ENCODE assay signal across 27 cellular contexts in the genomic region with DNA sequence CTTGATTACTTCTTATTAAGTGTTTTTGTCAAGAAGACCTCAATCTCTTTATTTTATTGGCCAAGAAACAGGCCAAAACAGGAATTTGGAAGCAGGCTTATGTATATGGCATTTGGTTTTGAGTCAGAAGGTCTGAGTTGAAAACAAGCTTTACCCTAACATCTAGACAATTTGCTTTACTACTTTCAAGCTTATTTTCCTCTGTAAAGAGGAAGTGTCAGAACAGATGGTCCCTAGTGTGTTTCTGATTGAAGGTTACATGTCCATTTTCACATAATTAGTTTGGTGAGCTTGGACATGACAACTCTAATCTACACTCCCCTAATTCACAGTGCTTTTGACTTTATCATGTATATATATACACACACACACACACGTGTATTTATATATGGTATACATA.
"Had no signal": no experiment of that assay in that cellular context is flagged by ENCODE, and none has a peak within 500 bp of the region (broad histone marks: within the 10 kb centered on the region; RNA-seq: fewer than 3 reads in every experiment).

No MANE protein-coding gene starts in this region.

- DNase-seq: activated CD4-positive, alpha-beta T cell treated with anti-CD3 and anti-CD28 coated beads, Interleukin-2, amount 10 ng/mL, durations not matched to agents 24 days and 14 days; activated CD8-positive, alpha-beta T cell treated with anti-CD3 and anti-CD28 coated beads for 36 hours; adrenal gland; brain microvascular endothelial cell; caudate nucleus; dermis blood vessel endothelial cell; effector CD8-positive, alpha-beta T cell; foreskin keratinocyte; glutamatergic neuron; immature natural killer cell; left lung; retina; sigmoid colon; stimulated activated CD4-positive, alpha-beta T cell treated with anti-CD3 and anti-CD28 coated beads, Interleukin-2, amount 100 ng/mL, for 48 hours; stimulated activated CD8-positive, alpha-beta memory T cell treated with anti-CD3 and anti-CD28 coated beads, Interleukin-4, amount 100 ng/mL, for 48 hours; stimulated activated naive CD4-positive, alpha-beta T cell treated with Interleukin-2 at 50 U/mL for 16 hours had no signal

- H3K9me3 ChIP-seq: adrenal gland, thoracic aorta, vagina had no signal

- H3K36me3 ChIP-seq: adrenal gland, ascending aorta, brain microvascular endothelial cell, left lung, sigmoid colon, thoracic aorta, vagina had no signal

- H3K27ac Mint-ChIP-seq: activated CD4-positive, alpha-beta T cell treated with anti-CD3 and anti-CD28 coated beads, Interleukin-2, amount 10 ng/mL, durations not matched to agents 24 days and 14 days; activated CD8-positive, alpha-beta T cell treated with anti-CD3 and anti-CD28 coated beads for 36 hours; activated naive CD4-positive, alpha-beta T cell treated with anti-CD3 and anti-CD28 coated beads, Interleukin-2, amount 50 U/mL, for 72 hours; immature natural killer cell; mesothelial cell of epicardium; natural killer cell treated with Interleukin-12 subunit alpha and Interleukin-12 subunit beta and Interleukin-15 and Interleukin-18, amount 100 ng/mL, for 72 hours; progenitor cell of endocrine pancreas; type B pancreatic cell had no signal

- H3K4me1 ChIP-seq: adrenal gland, ascending aorta, foreskin keratinocyte, left lung, sigmoid colon, vagina had no signal

- H3K27me3 Mint-ChIP-seq: activated CD4-positive, alpha-beta T cell treated with anti-CD3 and anti-CD28 coated beads, Interleukin-2, amount 10 ng/mL, durations not matched to agents 24 days and 14 days; activated CD8-positive, alpha-beta T cell treated with anti-CD3 and anti-CD28 coated beads for 36 hours; type B pancreatic cell had no signal

- H3K27me3 ChIP-seq: adrenal gland, ascending aorta, brain microvascular endothelial cell, foreskin keratinocyte, hepatocyte, left lung, sigmoid colon, vagina had no signal

- ATAC-seq: activated CD8-positive, alpha-beta T cell treated with anti-CD3 and anti-CD28 coated beads for 36 hours; foreskin keratinocyte; left lung; natural killer cell treated with Interleukin-12 subunit alpha and Interleukin-12 subunit beta and Interleukin-15 and Interleukin-18, amount 100 ng/mL, for 72 hours had no signal

- H3K27ac ChIP-seq: adrenal gland, ascending aorta, brain microvascular endothelial cell, foreskin keratinocyte, hepatocyte, left lung, sigmoid colon, thoracic aorta, vagina had no signal

- H3K36me3 Mint-ChIP-seq: immature natural killer cell; mesothelial cell of epicardium; natural killer cell treated with Interleukin-12 subunit alpha and Interleukin-12 subunit beta and Interleukin-15 and Interleukin-18, amount 100 ng/mL, for 72 hours; type B pancreatic cell had no signal

- H3K4me3 Mint-ChIP-seq: activated CD4-positive, alpha-beta T cell treated with anti-CD3 and anti-CD28 coated beads, Interleukin-2, amount 10 ng/mL, durations not matched to agents 24 days and 14 days; activated CD8-positive, alpha-beta T cell treated with anti-CD3 and anti-CD28 coated beads for 36 hours; immature natural killer cell; mesothelial cell of epicardium; natural killer cell treated with Interleukin-12 subunit alpha and Interleukin-12 subunit beta and Interleukin-15 and Interleukin-18, amount 100 ng/mL, for 72 hours; type B pancreatic cell had no signal

- H3K9me3 Mint-ChIP-seq: activated CD8-positive, alpha-beta T cell treated with anti-CD3 and anti-CD28 coated beads for 36 hours; natural killer cell treated with Interleukin-12 subunit alpha and Interleukin-12 subunit beta and Interleukin-15 and Interleukin-18, amount 100 ng/mL, for 72 hours had no signal

- H3K4me1 Mint-ChIP-seq: immature natural killer cell had no signal

- H3K4me3 ChIP-seq: adrenal gland, ascending aorta, hepatocyte, left lung, lung, sigmoid colon, smooth muscle cell, thoracic aorta, vagina had no signal
